In genomic region chr1:206975313-206975712, GRCh38 we compare ENCODE assay signal across 20 cellular contexts. TPM values are rescaled to one million over a fixed set of nuclear protein-coding genes. Genes with fewer than 3 reads are reported as not detected.
A peak's percentile ranks its signal among the peaks of the same experiment; 100 is the strongest.
DNase-seq lines count a peak whose midpoint lies in the region; ATAC-seq and TF ChIP-seq lines count a peak whose summit lies in the region.
"Had no signal": no experiment of that assay in that cellular context is flagged by ENCODE, and none has a peak within 500 bp of the region (broad histone marks: within the 10 kb centered on the region; RNA-seq: fewer than 3 reads in every experiment).

No MANE protein-coding gene starts in this region.

- H3K9me3 ChIP-seq in mucosa of descending colon (no peaks in the 10 kb centered on the region), stomach (no peaks in the 10 kb centered on the region)
- H3K9me3 ChIP-seq: MG63 had no signal

- H3K36me3 ChIP-seq in mucosa of descending colon (ENCODE audit: low read depth), result no peaks in the 10 kb centered on the region
- H3K36me3 ChIP-seq in stomach, result no peaks in the 10 kb centered on the region
- H3K36me3 ChIP-seq: MG63 had no signal

- peak; percentile 28 for ATAC-seq in mucosa of descending colon
- ATAC-seq: Panc1, Right ventricle myocardium inferior, T-helper 17 cell had no signal

- DNase-seq in NCI-H748 (lab: John Stamatoyannopoulos, UW; ENCODE audit: unreplicated experiment) (peak; percentile 31), NCI-H748 treated with DMSO at 0.1 percent for 48 hours (lab: John Stamatoyannopoulos, UW) (no peak), NCI-H1092 treated with DMSO at 0.1 percent for 48 hours (lab: John Stamatoyannopoulos, UW) (peak; percentile 25), NCI-H2171 treated with DMSO at 0.1 percent for 48 hours (lab: John Stamatoyannopoulos, UW) (peak; percentile 60), mucosa of descending colon (peak in 1 of 3 donors; percentile 82), SHP77 (lab: John Stamatoyannopoulos, UW) (no peak), pons (ENCODE audit: low spot score) (no peak), stomach (no peak)
- DNase-seq: CD4-positive, CD25-positive, alpha-beta regulatory T cell; EL; HFFc6; MG63; NCI-H1436; NCI-H2081 treated with DMSO at 0.1 percent for 48 hours; NCI-H526; T-helper 17 cell had no signal

- TF ChIP-seq POLR2A in stomach (IDR thresholded peaks at IDR 0.05), result no peak

- TF ChIP-seq CTCF in mucosa of descending colon (IDR thresholded peaks at IDR 0.05) (no peak), stomach (IDR thresholded peaks at IDR 0.05) (no peak)

- H3K27ac ChIP-seq in stomach, result no peak overlapping the region
- H3K27ac ChIP-seq: KMS-11 had no signal

- peaks cover 38% of the 10 kb centered on the region for H3K4me1 ChIP-seq in mucosa of descending colon (ENCODE audit: low read depth)
- peaks cover 0 to 15% (median 0%) of the 10 kb centered on the region in 4 donors for H3K4me1 ChIP-seq in stomach

- whole genome bisulfite sequencing in stomach, 5 donors, result 58 to 89% (median 88%) methylated on average over 1 of the region's 1 CpG

- intact Hi-C loops in mucosa of descending colon (cut with DNase I, micrococcal nuclease) (no loop called here), stomach (cut with DNase I; ENCODE audit: low total_unique reads) (no loop called here)

- peaks cover 0 to 4% (median 0%) of the 10 kb centered on the region in 3 donors for H3K27me3 ChIP-seq in stomach

- TF ChIP-seq EP300 in stomach (IDR thresholded peaks at IDR 0.05), result no peak

- H3K4me3 ChIP-seq in mucosa of descending colon (no peak overlapping the region), stomach (no peak overlapping the region)
- H3K4me3 ChIP-seq: MG63 had no signal

RNA-seq across cellular contexts. Expression of gene FCAMR, which starts 5.1 kb away (rescaled TPM):
- under 1 TPM; 0.41 to 0.98 (median 0.84) TPM for total RNA-seq in mucosa of descending colon
- under 1 TPM in 2 of 5 donors, not detected in 3; 0.37 to 0.58 TPM for total RNA-seq in stomach
- under 1 TPM in 1 of 3 donors, not detected in 2; 0.30 TPM for polyA plus RNA-seq in stomach
- total RNA-seq: CD4-positive, CD25-positive, alpha-beta regulatory T cell; H1; HFFc6; Right ventricle myocardium inferior; T-helper 17 cell had no signal
- polyA plus RNA-seq: CD4-positive, CD25-positive, alpha-beta regulatory T cell; H1 had no signal

RNA-seq across cellular contexts. Expression of gene PIGR, which starts 29.0 kb away (rescaled TPM):
- total RNA-seq in mucosa of descending colon (over 10,000 TPM in 1 of 3 donors, 1,000 to 10,000 TPM in 2; 4,355 to 12,072 (median 9,452) TPM), stomach (1,000 to 10,000 TPM in 2 of 5 donors, 100 to 1,000 TPM in 2, 10 to 100 TPM in 1; 72.7 to 3,112 (median 316) TPM)
- polyA plus RNA-seq in stomach, result 100 to 1,000 TPM in 2 of 3 donors, 1 to 10 TPM in 1; 6.3 to 176 (median 150) TPM
- total RNA-seq: CD4-positive, CD25-positive, alpha-beta regulatory T cell; H1; Right ventricle myocardium inferior; T-helper 17 cell had no signal
- polyA plus RNA-seq: CD4-positive, CD25-positive, alpha-beta regulatory T cell; H1 had no signal

RNA-seq across cellular contexts. Expression of gene FCMR, which starts 53.6 kb away (rescaled TPM):
- total RNA-seq in mucosa of descending colon (1 to 10 TPM; 1.6 to 5.6 (median 4.6) TPM), stomach (1 to 10 TPM in 3 of 5 donors, not detected in 2; 4.5 to 6.6 (median 5.2) TPM)
- 1 to 10 TPM; 3.3 to 6.7 (median 3.7) TPM for polyA plus RNA-seq in stomach
- total RNA-seq: H1 had no signal

RNA-seq across cellular contexts. Expression of gene C1orf116, which starts 57.2 kb away (rescaled TPM):
- total RNA-seq in mucosa of descending colon (10 to 100 TPM in 2 of 3 donors, 1 to 10 TPM in 1; 8.7 to 31.0 (median 25.4) TPM), stomach (10 to 100 TPM; 18.0 to 91.7 (median 59.5) TPM)
- 10 to 100 TPM; 17.1 to 50.4 (median 29.7) TPM for polyA plus RNA-seq in stomach
- polyA plus RNA-seq: CD4-positive, CD25-positive, alpha-beta regulatory T cell had no signal

Comparison
In these comparisons a context has a peak if more than half of its experiments do, and no peak if none do; other contexts are left out.
1. DNase-seq: peak in NCI-H748 (single experiment), NCI-H1092 treated with DMSO at 0.1 percent for 48 hours (single experiment) and NCI-H2171 treated with DMSO at 0.1 percent for 48 hours (single experiment); none in NCI-H748 treated with DMSO at 0.1 percent for 48 hours (single experiment), SHP77 (0 of 2), pons (single experiment) and stomach (single experiment).